In the genomic region with DNA sequence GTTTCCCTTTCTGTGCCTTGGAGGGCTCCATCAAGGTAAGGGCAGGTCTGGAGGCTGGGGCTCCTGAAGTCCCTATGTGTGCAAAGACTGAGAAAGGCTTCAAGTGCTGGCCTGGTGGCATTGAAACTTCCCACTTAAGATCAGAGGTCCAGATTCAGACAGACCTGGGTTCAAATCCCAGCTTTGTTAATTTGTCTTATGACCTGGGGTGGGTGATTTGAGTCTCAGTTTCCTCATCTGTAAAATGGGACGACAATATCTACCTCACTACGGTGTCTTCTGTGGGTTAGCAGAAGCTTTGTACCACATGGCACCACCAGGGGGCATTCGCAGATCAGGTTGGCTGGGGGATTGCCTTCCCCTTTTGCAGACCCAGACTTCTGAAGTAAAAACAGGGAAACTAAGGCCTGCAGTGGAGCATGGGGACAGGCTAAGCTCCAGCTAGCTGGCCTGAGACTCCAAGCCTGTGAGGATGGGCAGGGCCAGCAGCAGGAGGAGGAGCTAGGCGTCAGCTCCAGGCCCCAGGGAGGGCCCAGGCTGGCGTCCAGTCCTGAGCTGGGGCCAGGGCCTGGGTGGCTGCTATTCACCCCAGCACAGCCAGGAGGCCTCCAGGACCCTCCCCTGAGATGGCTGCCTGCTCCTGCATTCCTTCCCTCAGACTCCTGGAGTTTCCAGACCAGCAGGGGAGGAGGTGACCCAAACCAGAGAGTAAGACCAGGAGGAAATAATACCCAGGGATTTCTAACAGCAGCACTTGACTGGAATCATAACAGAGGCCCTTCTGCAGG, we compare ENCODE assay signal across 8 cellular contexts. TPM values are rescaled to one million over a fixed set of nuclear protein-coding genes. Genes with fewer than 3 reads are reported as not detected.
DNase-seq lines count a peak whose midpoint lies in the region; ATAC-seq and TF ChIP-seq lines count a peak whose summit lies in the region.

No MANE protein-coding gene starts in this region.

- H3K9me3 ChIP-seq in OCI-LY7 (ENCODE audit: low read length) (no peaks in the 10 kb centered on the region), mucosa of rectum (ENCODE audit: control insufficient read depth in 2 of 2, low read length in 2 of 2) (no peaks in the 10 kb centered on the region)

- H3K36me3 ChIP-seq in OCI-LY7 (ENCODE audit: insufficient read depth, low read length) (0 out of 2 replicates have a peak, but pooled peaks cover 5% of the 10 kb centered on the region), mucosa of rectum (ENCODE audit: control insufficient read depth in 2 of 2, insufficient read depth in 2 of 2, low read length in 2 of 2) (peaks cover 13 to 14% of the 10 kb centered on the region in 2 donors)

- peak overlapping the region; percentile 42 to 89 (median 58) for H3K27ac Mint-ChIP-seq in CD14-positive monocyte
- no peak overlapping the region for H3K27ac Mint-ChIP-seq in activated T-cell treated with anti-CD3 and anti-CD28 coated beads, Interleukin-2, amount 50 U/mL, for 24 hours

- H3K79me2 ChIP-seq in OCI-LY7 (ENCODE audit: insufficient read depth, low read depth, low read length), result no peaks in the 10 kb centered on the region

- H2AFZ ChIP-seq in OCI-LY7 (ENCODE audit: low read length), result no peak overlapping the region

- peaks cover 19 to 21% of the 10 kb centered on the region in 2 donors for H3K36me3 Mint-ChIP-seq in CD14-positive monocyte
- H3K36me3 Mint-ChIP-seq in activated T-cell treated with anti-CD3 and anti-CD28 coated beads, Interleukin-2, amount 50 U/mL, for 24 hours (ENCODE audit: low read depth), result peaks cover 11% of the 10 kb centered on the region

- CTCF ChIA-PET in OCI-LY7 (lab: Charles Lee; ENCODE audit: unreplicated experiment), result interaction anchor here (0.8 to 2.2 kb wide), 14 partner anchors 14 to 139 kb away, joined by 3 to 11 read pairs (median 5); partner anchors contain the start of genes RNF215 and TBC1D10A

- peaks cover 31% of the 10 kb centered on the region for H3K4me1 ChIP-seq in OCI-LY7 (ENCODE audit: insufficient read depth, low read length, poor library complexity, severe bottlenecking)
- peaks cover 28 to 35% of the 10 kb centered on the region in 2 donors for H3K4me1 ChIP-seq in mucosa of rectum (ENCODE audit: control insufficient read depth in 2 of 2, insufficient read depth in 2 of 2, low read length in 2 of 2)

- H3K4me3 Mint-ChIP-seq in CD14-positive monocyte, result peak overlapping the region; percentile 83 to 86
- H3K4me3 Mint-ChIP-seq in activated T-cell treated with anti-CD3 and anti-CD28 coated beads, Interleukin-2, amount 50 U/mL, for 24 hours, result peak overlapping the region; percentile 75

- H4K20me1 ChIP-seq in OCI-LY7 (ENCODE audit: insufficient read depth, low read length), result no peaks in the 10 kb centered on the region

- no peaks in the 10 kb centered on the region for H3K9me2 ChIP-seq in OCI-LY7 (ENCODE audit: insufficient read depth, low read length)

- H3K9me3 Mint-ChIP-seq in CD14-positive monocyte, result peaks cover 0 to 4% (median 0%) of the 10 kb centered on the region in 7 donors
- no peaks in the 10 kb centered on the region for H3K9me3 Mint-ChIP-seq in activated T-cell treated with anti-CD3 and anti-CD28 coated beads, Interleukin-2, amount 50 U/mL, for 24 hours

- H3K27ac ChIP-seq in OCI-LY7 (ENCODE audit: low read depth, low read length, poor library complexity, severe bottlenecking), result no peak overlapping the region
- H3K27ac ChIP-seq in mucosa of rectum (ENCODE audit: low read depth in 2 of 2, low read length in 2 of 2), result peak overlapping the region; percentile 80 to 87

- no TSS peak for BruUV-seq in OCI-LY7 (replicated peaks; lab: Mats Ljungman, UMichigan)

- no peak overlapping the region for H3K4me3 ChIP-seq in OCI-LY7 (ENCODE audit: low read depth, low read length, poor library complexity, severe bottlenecking)
- peak overlapping the region; percentile 77 to 80 for H3K4me3 ChIP-seq in mucosa of rectum (ENCODE audit: low read length in 2 of 2)

- peak overlapping the region; percentile 82; the same call in 1 of the 2 replicates for H3K4me2 ChIP-seq in OCI-LY7 (ENCODE audit: low read length)

- POLR2A ChIA-PET in OCI-LY7 (lab: Charles Lee), result interaction anchor here (0.5 to 3.3 kb wide), 6 partner anchors 10 to 148 kb away, joined by 3 to 14 read pairs (median 3); partner anchors contain the start of gene TBC1D10A

- H3K27me3 ChIP-seq in mucosa of rectum (ENCODE audit: control insufficient read depth in 2 of 2, insufficient read depth in 2 of 2, low read length in 2 of 2), result no peaks in the 10 kb centered on the region

- H3K4me1 Mint-ChIP-seq in CD14-positive monocyte, result peaks cover 47% of the 10 kb centered on the region
- peaks cover 40% of the 10 kb centered on the region for H3K4me1 Mint-ChIP-seq in activated T-cell treated with anti-CD3 and anti-CD28 coated beads, Interleukin-2, amount 50 U/mL, for 24 hours (ENCODE audit: low read depth)

- intact Hi-C loops in CD14-positive monocyte (cut with micrococcal nuclease), result loop anchor here (1.0 to 10.0 kb wide), 8 partner anchors 12 to 183 kb away; partner anchors contain the start of genes RNF215 (in 1 of the 2) and TBC1D10A (in 1 of the 2)
- intact Hi-C loops in OCI-LY7 (cut with micrococcal nuclease; ENCODE audit: unreplicated experiment), result loop anchor here (1.0 to 10.0 kb wide), 8 partner anchors 17 to 197 kb away; partner anchors contain the start of genes RNF215 and SF3A1

- peak overlapping the region; percentile 75 to 82 for H3K9ac ChIP-seq in mucosa of rectum (ENCODE audit: low read depth in 1 of 2, low read length in 2 of 2)

- peak; percentile 83 for DNase-seq in CD14-positive monocyte (ENCODE audit: low spot score)
- peak; percentile 87 for DNase-seq in OCI-LY7 (ENCODE audit: low spot score)
- peak; percentile 92 for DNase-seq in activated T-cell treated with anti-CD3 and anti-CD28 coated beads, Interleukin-2, amount 50 U/mL, for 24 hours
- DNase-seq in stimulated activated CD8-positive, alpha-beta memory T cell treated with anti-CD3 and anti-CD28 coated beads, Interleukin-2, amount 100 ng/mL, for 48 hours (ENCODE audit: low read depth in 2 of 2), result peak; percentile 77 to 84

- ATAC-seq in HG03095 (IDR thresholded peaks at IDR 0.05; ENCODE audit: unreplicated experiment) (peak; percentile 32), esophagus mucosa (peak; percentile 33), GM18909 (IDR thresholded peaks at IDR 0.05; ENCODE audit: poor library complexity, unreplicated experiment) (no peak)

- H3K27me3 Mint-ChIP-seq in CD14-positive monocyte (ENCODE audit: low read depth in 3 of 3), result peaks cover 0 to 4% (median 2%) of the 10 kb centered on the region in 3 donors
- no peaks in the 10 kb centered on the region for H3K27me3 Mint-ChIP-seq in activated T-cell treated with anti-CD3 and anti-CD28 coated beads, Interleukin-2, amount 50 U/mL, for 24 hours

- peak; percentile 71 for TF ChIP-seq CTCF in CD14-positive monocyte (IDR thresholded peaks at IDR 0.05)
- peak; percentile 97 for TF ChIP-seq CTCF in OCI-LY7 (conservative IDR thresholded peaks at IDR 0.05; ENCODE audit: low read length)

RNA-seq across cellular contexts. Expression of gene CASTOR1, which starts 1.5 kb away (rescaled TPM):
- polyA plus RNA-seq in CD14-positive monocyte, result 1 to 10 TPM; 6.4 to 6.5 TPM
- total RNA-seq in OCI-LY7 (2014; rRNA removed; shearing (Covaris generic)), result 3.5 and 9.1 TPM in 2 replicates
- 4.3 and 4.5 TPM in 2 replicates for total RNA-seq in OCI-LY7 (2022)
- total RNA-seq in esophagus mucosa, result 43.7 TPM

RNA-seq across cellular contexts. Expression of gene OSM, which starts 21.2 kb away (rescaled TPM):
- polyA plus RNA-seq in CD14-positive monocyte, result 100 to 1,000 TPM in 1 of 2 donors, 10 to 100 TPM in 1; 48.0 to 146 TPM
- 0.18 TPM in 1 of 2 replicates, not detected in the other for total RNA-seq in OCI-LY7 (2014; rRNA removed; shearing (Covaris generic))
- total RNA-seq in OCI-LY7 (2022) (0.79 and 0.91 TPM in 2 replicates), esophagus mucosa (0.28 TPM)

RNA-seq across cellular contexts. Expression of gene TBC1D10A, which starts 38.9 kb away (rescaled TPM):
- 10 to 100 TPM; 13.4 to 21.8 TPM for polyA plus RNA-seq in CD14-positive monocyte
- total RNA-seq in OCI-LY7 (2014; rRNA removed; shearing (Covaris generic)), result 15.1 and 15.9 TPM in 2 replicates
- total RNA-seq in OCI-LY7 (2022) (16.2 and 22.5 TPM in 2 replicates), esophagus mucosa (44.5 TPM)

RNA-seq across cellular contexts. Expression of gene LIF, which starts 41.3 kb away (rescaled TPM):
- not detected for polyA plus RNA-seq in CD14-positive monocyte
- total RNA-seq in OCI-LY7 (2014; rRNA removed; shearing (Covaris generic)), result 0.06 TPM in 1 of 2 replicates, not detected in the other
- total RNA-seq in OCI-LY7 (2022) (not detected in 2 replicates), esophagus mucosa (0.24 TPM)
